In the genomic region with DNA sequence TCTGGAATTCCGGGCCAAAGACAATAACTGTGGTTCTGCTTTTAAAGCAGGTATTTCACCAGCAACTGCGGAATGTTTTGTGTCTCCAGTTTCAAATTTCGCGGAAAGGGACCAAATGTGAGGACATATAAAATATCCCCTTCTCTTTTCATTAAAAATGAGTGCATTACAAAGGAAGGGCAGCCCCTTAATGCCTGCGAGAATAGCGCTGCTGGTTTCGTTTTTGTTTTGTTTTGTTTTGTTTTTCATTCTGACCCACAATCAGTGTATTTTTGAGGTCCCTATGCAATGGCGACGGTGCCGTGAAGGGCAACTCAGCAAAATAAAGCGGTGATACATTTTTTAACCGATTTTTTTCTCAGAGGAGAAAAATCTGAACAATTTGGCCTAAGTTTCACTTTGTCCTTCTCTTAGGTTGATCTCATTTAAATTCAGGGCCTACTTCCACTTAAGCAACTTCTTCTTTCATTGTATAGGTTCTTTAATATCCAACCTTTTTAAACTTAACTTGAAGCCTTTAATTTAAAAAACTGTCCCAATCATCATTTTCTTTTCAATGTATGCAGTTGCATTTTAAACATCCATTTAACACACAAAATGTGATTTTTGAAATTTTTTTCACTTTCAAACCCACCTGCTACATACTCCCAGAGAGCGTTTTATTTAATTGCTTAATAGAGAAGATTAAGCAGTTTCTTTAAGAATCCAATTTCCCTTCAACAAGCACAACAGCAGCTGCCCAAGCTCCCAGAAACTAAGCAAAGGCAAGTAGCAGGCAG, we compare ENCODE assay signal across 8 cellular contexts. TPM values are rescaled to one million over a fixed set of nuclear protein-coding genes. Genes with fewer than 3 reads are reported as not detected.
DNase-seq lines count a peak whose midpoint lies in the region; ATAC-seq and TF ChIP-seq lines count a peak whose summit lies in the region.

No MANE protein-coding gene starts in this region.

- no peaks in the 10 kb centered on the region for H3K9me3 ChIP-seq in mucosa of rectum (ENCODE audit: control insufficient read depth in 2 of 2, low read length in 2 of 2)

- no peaks in the 10 kb centered on the region for H3K9me3 Mint-ChIP-seq in activated CD8-positive, alpha-beta memory T cell treated with anti-CD3 and anti-CD28 coated beads, Interleukin-2, amount 10 ng/mL, durations not matched to agents 7 days and 5 days (ENCODE audit: low read depth)
- H3K9me3 Mint-ChIP-seq in HFFc6: no peaks in the 10 kb centered on the region
- H3K9me3 Mint-ChIP-seq in central memory CD8-positive, alpha-beta T cell: no peaks in the 10 kb centered on the region

- peak; percentile 66 for DNase-seq in activated CD8-positive, alpha-beta memory T cell treated with anti-CD3 and anti-CD28 coated beads, Interleukin-2, amount 10 ng/mL, durations not matched to agents 7 days and 5 days
- DNase-seq in activated CD8-positive, alpha-beta memory T cell treated with anti-CD3 and anti-CD28 coated beads, Interleukin-2, amount 50 U/mL, for 48 hours: no peak
- DNase-seq in HFFc6 (no peak), NCI-H82 (lab: John Stamatoyannopoulos, UW) (peak; percentile 73), mesenteric fat pad (ENCODE audit: low spot score) (no peak)
- no peak for DNase-seq in central memory CD8-positive, alpha-beta T cell (ENCODE audit: low spot score in 2 of 2)

- peaks cover 18% of the 10 kb centered on the region for H3K4me1 Mint-ChIP-seq in activated CD8-positive, alpha-beta memory T cell treated with anti-CD3 and anti-CD28 coated beads, Interleukin-2, amount 10 ng/mL, durations not matched to agents 7 days and 5 days
- peaks cover 27% of the 10 kb centered on the region for H3K4me1 Mint-ChIP-seq in HFFc6 (ENCODE audit: low read depth)
- peaks cover 19% of the 10 kb centered on the region for H3K4me1 Mint-ChIP-seq in central memory CD8-positive, alpha-beta T cell

- H3K36me3 Mint-ChIP-seq in activated CD8-positive, alpha-beta memory T cell treated with anti-CD3 and anti-CD28 coated beads, Interleukin-2, amount 10 ng/mL, durations not matched to agents 7 days and 5 days: no peaks in the 10 kb centered on the region
- no peaks in the 10 kb centered on the region for H3K36me3 Mint-ChIP-seq in HFFc6 (ENCODE audit: low read depth)
- peaks cover 43% of the 10 kb centered on the region for H3K36me3 Mint-ChIP-seq in central memory CD8-positive, alpha-beta T cell (ENCODE audit: insufficient read depth)

- peak overlapping the region; percentile 89 for H3K4me3 Mint-ChIP-seq in activated CD8-positive, alpha-beta memory T cell treated with anti-CD3 and anti-CD28 coated beads, Interleukin-2, amount 10 ng/mL, durations not matched to agents 7 days and 5 days
- peak overlapping the region; percentile 92 for H3K4me3 Mint-ChIP-seq in HFFc6
- peak overlapping the region; percentile 96 for H3K4me3 Mint-ChIP-seq in central memory CD8-positive, alpha-beta T cell

- peak overlapping the region; percentile 93 to 96 for H3K9ac ChIP-seq in mucosa of rectum (ENCODE audit: low read depth in 1 of 2, low read length in 2 of 2)

- peak overlapping the region; percentile 96 to 99 for H3K27ac ChIP-seq in mucosa of rectum (ENCODE audit: low read depth in 2 of 2, low read length in 2 of 2)

- CTCF ChIA-PET in activated CD8-positive, alpha-beta memory T cell treated with anti-CD3 and anti-CD28 coated beads, Interleukin-2, amount 10 ng/mL, durations not matched to agents 7 days and 5 days (lab: Charles Lee): interaction anchor here (0.9 to 1.6 kb wide), 4 partner anchors 12 to 128 kb away, joined by 4 to 7 read pairs (median 6); no protein-coding TSS in a partner anchor

- no peaks in the 10 kb centered on the region for H3K27me3 ChIP-seq in mucosa of rectum (ENCODE audit: control insufficient read depth in 2 of 2, insufficient read depth in 2 of 2, low read length in 2 of 2)

- no peaks in the 10 kb centered on the region for H3K27me3 Mint-ChIP-seq in activated CD8-positive, alpha-beta memory T cell treated with anti-CD3 and anti-CD28 coated beads, Interleukin-2, amount 10 ng/mL, durations not matched to agents 7 days and 5 days
- peaks cover 5% of the 10 kb centered on the region for H3K27me3 Mint-ChIP-seq in HFFc6 (ENCODE audit: insufficient read depth)
- H3K27me3 Mint-ChIP-seq in central memory CD8-positive, alpha-beta T cell: no peaks in the 10 kb centered on the region

- peak overlapping the region; percentile 92 to 94 for H3K4me3 ChIP-seq in mucosa of rectum (ENCODE audit: low read length in 2 of 2)

- ATAC-seq in activated CD8-positive, alpha-beta memory T cell treated with anti-CD3 and anti-CD28 coated beads, Interleukin-2, amount 10 ng/mL, durations not matched to agents 7 days and 5 days: peak; percentile 5
- peak; percentile 9 for ATAC-seq in central memory CD8-positive, alpha-beta T cell (replicated peaks; ENCODE audit: extremely low read depth, poor library complexity, severe bottlenecking)
- ATAC-seq in esophagus mucosa: no peak

- peaks cover 12% of the 10 kb centered on the region in 2 donors for H3K4me1 ChIP-seq in mucosa of rectum (ENCODE audit: control insufficient read depth in 2 of 2, insufficient read depth in 2 of 2, low read length in 2 of 2)

- TF ChIP-seq CTCF in HFFc6 (IDR thresholded peaks at IDR 0.05): no peak

- no peaks in the 10 kb centered on the region for H3K36me3 ChIP-seq in mucosa of rectum (ENCODE audit: control insufficient read depth in 2 of 2, insufficient read depth in 2 of 2, low read length in 2 of 2)

- H3K27ac Mint-ChIP-seq in activated CD8-positive, alpha-beta memory T cell treated with anti-CD3 and anti-CD28 coated beads, Interleukin-2, amount 10 ng/mL, durations not matched to agents 7 days and 5 days: peak overlapping the region; percentile 97
- H3K27ac Mint-ChIP-seq in HFFc6: peak overlapping the region; percentile 92
- H3K27ac Mint-ChIP-seq in central memory CD8-positive, alpha-beta T cell (ENCODE audit: low read depth): peak overlapping the region; percentile 99

RNA-seq across cellular contexts. Expression of gene HIVEP2, which starts 2.9 kb away (rescaled TPM):
- total RNA-seq in activated CD8-positive, alpha-beta memory T cell treated with anti-CD3 and anti-CD28 coated beads, Interleukin-2, amount 10 ng/mL, durations not matched to agents 7 days and 5 days: 10 to 100 TPM; 24.1 to 28.8 TPM
- total RNA-seq in HFFc6 (2021; fragmentation: NEBNext Ultra II Directional; extraction: Animal tissue kit (Norgen Biotek cat#: 25700)): 10 to 100 TPM; 14.0 to 19.5 (median 17.1) TPM
- total RNA-seq in mesenteric fat pad (13.2 TPM), esophagus mucosa (12.2 TPM)

Comparison
In these comparisons a context has a peak if more than half of its experiments do, and no peak if none do; other contexts are left out.
1. DNase-seq: peak in activated CD8-positive, alpha-beta memory T cell treated with anti-CD3 and anti-CD28 coated beads, Interleukin-2, amount 10 ng/mL, durations not matched to agents 7 days and 5 days (single experiment) and NCI-H82 (single experiment); none in activated CD8-positive, alpha-beta memory T cell treated with anti-CD3 and anti-CD28 coated beads, Interleukin-2, amount 50 U/mL, for 48 hours (single experiment), HFFc6 (single experiment), central memory CD8-positive, alpha-beta T cell (0 of 2) and mesenteric fat pad (single experiment).
2. Peak in every context shown above with its lines, with median percentiles within 50 percentile points of each other: H3K27ac Mint-ChIP-seq and H3K4me3 Mint-ChIP-seq.